Comparison of ENCODE assay signal across 25 cellular contexts in the genomic region with DNA sequence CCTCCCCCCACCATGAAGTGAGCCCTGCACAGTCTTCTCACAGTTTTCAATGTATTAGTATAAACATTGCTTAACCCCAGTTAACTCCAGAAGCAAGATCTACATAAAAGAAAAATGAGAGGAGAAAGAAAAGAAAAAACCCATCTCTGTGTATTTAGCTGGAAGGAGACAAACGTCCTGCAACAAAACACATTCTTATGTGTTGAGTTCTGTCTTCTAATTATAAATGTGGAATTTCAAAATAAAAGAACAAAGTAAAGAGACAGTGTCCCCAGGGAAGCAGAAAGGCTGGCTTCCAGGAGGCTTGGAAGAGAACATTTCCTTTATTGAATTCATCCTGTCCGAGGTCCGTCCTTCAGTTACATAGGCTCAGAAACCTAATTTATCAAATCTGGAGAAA.
DNase-seq lines count a peak whose midpoint lies in the region; ATAC-seq and TF ChIP-seq lines count a peak whose summit lies in the region.
"Had no signal": no experiment of that assay in that cellular context is flagged by ENCODE, and none has a peak within 500 bp of the region (broad histone marks: within the 10 kb centered on the region; RNA-seq: fewer than 3 reads in every experiment).

No MANE protein-coding gene starts in this region.

- H3K9me2 ChIP-seq in PC-9 (ENCODE audit: insufficient read depth): no peaks in the 10 kb centered on the region

- H2AFZ ChIP-seq in PC-9: 0 out of 2 replicates have a peak overlapping the region, but pooled peaks have one; percentile 62

- no peaks in the 10 kb centered on the region for H3K79me2 ChIP-seq in PC-9 (ENCODE audit: low read depth)

- peaks cover 8% of the 10 kb centered on the region; the same call in 1 of the 2 replicates for H3K4me1 ChIP-seq in PC-9 (replicated peaks; ENCODE audit: insufficient read depth)
- H3K4me1 ChIP-seq in left lung: no peaks in the 10 kb centered on the region
- H3K4me1 ChIP-seq: Caco-2, Peyer's patch, SJCRH30, stomach, transverse colon had no signal

- CTCF ChIA-PET in PC-9 (lab: Charles Lee): no interaction called here

- no peaks in the 10 kb centered on the region for H3K9me3 ChIP-seq in PC-9 (ENCODE audit: insufficient read depth, low read depth)
- H3K9me3 ChIP-seq in left lung: no peaks in the 10 kb centered on the region
- H3K9me3 ChIP-seq: Caco-2, ovary, Peyer's patch, SJCRH30, stomach, transverse colon had no signal

- no peaks in the 10 kb centered on the region for H3F3A ChIP-seq in PC-9 (ENCODE audit: insufficient read depth, low read depth)

- ATAC-seq in left lung: no peak
- ATAC-seq: activated CD8-positive, alpha-beta memory T cell treated with anti-CD3 and anti-CD28 coated beads, Interleukin-2, amount 10 ng/mL, durations not matched to agents 7 days and 5 days; K562; naive thymus-derived CD8-positive, alpha-beta T cell; right cardiac atrium had no signal

- no peaks in the 10 kb centered on the region for H4K20me1 ChIP-seq in PC-9 (ENCODE audit: insufficient read depth)

- H3K36me3 ChIP-seq in PC-9 (ENCODE audit: low read depth) (no peaks in the 10 kb centered on the region), left lung (no peaks in the 10 kb centered on the region)
- H3K36me3 ChIP-seq: ovary, Peyer's patch, SJCRH30, stomach, transverse colon had no signal

- TF ChIP-seq CTCF in PC-9 (conservative IDR thresholded peaks at IDR 0.05) (no peak), left lung (IDR thresholded peaks at IDR 0.05) (no peak)

- H3K27ac ChIP-seq in PC-9 (no peak overlapping the region), left lung (no peak overlapping the region)
- H3K27ac ChIP-seq: ovary, Peyer's patch, SJCRH30, stomach, transverse colon had no signal

- intact Hi-C loops in PC-9 (cut with micrococcal nuclease; ENCODE audit: unreplicated experiment) (no loop called here), left lung (cut with DNase I) (no loop called here)

- H3K4me2 ChIP-seq in PC-9: no peak overlapping the region

- H3K27me3 ChIP-seq in PC-9 (ENCODE audit: insufficient read depth, low read depth) (no peaks in the 10 kb centered on the region), left lung (no peaks in the 10 kb centered on the region)
- H3K27me3 ChIP-seq: ovary, Peyer's patch, SJCRH30, stomach, transverse colon had no signal

- BruUV-seq in PC-9 (replicated peaks; lab: Mats Ljungman, UMichigan): no TSS peak

- peak; percentile 43 for DNase-seq in GM03348 (ENCODE audit: low spot score)
- no peak for DNase-seq in PC-9
- peak; percentile 4 for DNase-seq in fibroblast of peridontal ligament (ENCODE audit: extremely low read depth)
- DNase-seq in skeletal muscle cell (ENCODE audit: low read depth): peak; percentile 53
- DNase-seq in OCI-M1 (lab: John Stamatoyannopoulos, UW): no peak
- no peak for DNase-seq in left lung
- no peak for DNase-seq in NCI-H526 treated with DMSO at 0.1 percent for 48 hours (lab: John Stamatoyannopoulos, UW)
- no peak for DNase-seq in NCI-H524 (lab: John Stamatoyannopoulos, UW)
- DNase-seq: activated CD4-positive, alpha-beta T cell treated with anti-CD3 and anti-CD28 coated beads, Interleukin-2, amount 10 ng/mL, durations not matched to agents 7 days and 5 days; activated CD8-positive, alpha-beta memory T cell treated with anti-CD3 and anti-CD28 coated beads, Interleukin-2, amount 10 ng/mL, durations not matched to agents 7 days and 5 days; Caco-2; DND-41; glutamatergic neuron; H9; naive thymus-derived CD8-positive, alpha-beta T cell; NCI-H2029; NCI-H345; ovary; Peyer's patch; right cardiac atrium; SJCRH30; stimulated activated CD4-positive, alpha-beta T cell treated with anti-CD3 and anti-CD28 coated beads, Interleukin-15, amount 100 ng/mL, for 24 hours; stomach; transverse colon had no signal

- H3K4me3 ChIP-seq in PC-9 (no peak overlapping the region), skeletal muscle cell (ENCODE audit: low read depth, low read length) (no peak overlapping the region), left lung (no peak overlapping the region)
- H3K4me3 ChIP-seq: K562, ovary, Peyer's patch, SJCRH30, stomach, transverse colon had no signal

- POLR2A ChIA-PET in PC-9 (lab: Charles Lee; ENCODE audit: unreplicated experiment): no interaction called here

Comparison
In these comparisons a context has a peak if more than half of its experiments do, and no peak if none do; other contexts are left out.
1. DNase-seq: peak in GM03348 (single experiment), fibroblast of peridontal ligament (single experiment) and skeletal muscle cell (single experiment); none in PC-9 (0 of 2), OCI-M1 (single experiment), left lung (0 of 2), NCI-H526 treated with DMSO at 0.1 percent for 48 hours (single experiment) and NCI-H524 (0 of 2).